ENCODE assay signal across 9 cellular contexts in genomic region chr10:87861034-87861433, GRCh38. TPM values are rescaled to one million over a fixed set of nuclear protein-coding genes. Genes with fewer than 3 reads are reported as not detected.
A peak's percentile ranks its signal among the peaks of the same experiment; 100 is the strongest.
DNase-seq lines count a peak whose midpoint lies in the region; ATAC-seq and TF ChIP-seq lines count a peak whose summit lies in the region.
"Had no signal": no experiment of that assay in that cellular context is flagged by ENCODE, and none has a peak within 500 bp of the region (broad histone marks: within the 10 kb centered on the region; RNA-seq: fewer than 3 reads in every experiment).

No MANE protein-coding gene starts in this region.

- peaks cover 28% of the 10 kb centered on the region for H3K4me1 Mint-ChIP-seq in activated naive CD4-positive, alpha-beta T cell treated with anti-CD3 and anti-CD28 coated beads, Interleukin-2, amount 50 U/mL, for 24 hours
- peaks cover 22% of the 10 kb centered on the region for H3K4me1 Mint-ChIP-seq in activated naive CD8-positive, alpha-beta T cell treated with anti-CD3 and anti-CD28 coated beads for 36 hours

- H3K27ac ChIP-seq in right lobe of liver (peak overlapping the region; percentile 93 to 98 (median 97)), upper lobe of left lung (peak overlapping the region; percentile 97 to 100 (median 98))

- TF ChIP-seq CTCF in right lobe of liver (IDR thresholded peaks at IDR 0.05) (no peak), upper lobe of left lung (IDR thresholded peaks at IDR 0.05) (no peak)

- H3K4me3 Mint-ChIP-seq in activated naive CD4-positive, alpha-beta T cell treated with anti-CD3 and anti-CD28 coated beads, Interleukin-2, amount 50 U/mL, for 24 hours = peak overlapping the region; percentile 97
- H3K4me3 Mint-ChIP-seq in activated naive CD8-positive, alpha-beta T cell treated with anti-CD3 and anti-CD28 coated beads for 36 hours = peak overlapping the region; percentile 88

- ATAC-seq in right lobe of liver = no peak
- ATAC-seq in upper lobe of left lung (ENCODE audit: low FRiP score in 2 of 2) = no peak
- ATAC-seq in GM21576 (IDR thresholded peaks at IDR 0.05; ENCODE audit: unreplicated experiment) = no peak

- peak overlapping the region in 2 of 3 donors; percentile 69 to 70 for H3K4me3 ChIP-seq in right lobe of liver
- peak overlapping the region in 3 of 4 donors; percentile 68 to 85 (median 76) for H3K4me3 ChIP-seq in upper lobe of left lung

- peaks cover 0 to 11% (median 5%) of the 10 kb centered on the region in 4 donors for H3K4me1 ChIP-seq in right lobe of liver
- H3K4me1 ChIP-seq in upper lobe of left lung = peaks cover 0 to 13% (median 9%) of the 10 kb centered on the region in 4 donors
- H3K4me1 ChIP-seq: foreskin keratinocyte had no signal

- H3K27me3 Mint-ChIP-seq in activated naive CD4-positive, alpha-beta T cell treated with anti-CD3 and anti-CD28 coated beads, Interleukin-2, amount 50 U/mL, for 24 hours = no peaks in the 10 kb centered on the region
- H3K27me3 Mint-ChIP-seq in activated naive CD8-positive, alpha-beta T cell treated with anti-CD3 and anti-CD28 coated beads for 36 hours = no peaks in the 10 kb centered on the region

- H3K36me3 ChIP-seq in right lobe of liver (no peaks in the 10 kb centered on the region), upper lobe of left lung (no peaks in the 10 kb centered on the region)

- H3K9me3 ChIP-seq in right lobe of liver = no peaks in the 10 kb centered on the region
- no peaks in the 10 kb centered on the region for H3K9me3 ChIP-seq in upper lobe of left lung

- intact Hi-C loops in right lobe of liver (cut with DNase I) (loop anchor here in 1 of 2 donors (10.0 kb wide), 1 partner anchor 254 kb away; no protein-coding TSS in a partner anchor), head of caudate nucleus (cut with DNase I) (loop anchor here (5.0 kb wide), 1 partner anchor 526 kb away; no protein-coding TSS in a partner anchor)

- H3K27me3 ChIP-seq in right lobe of liver (no peaks in the 10 kb centered on the region), upper lobe of left lung (no peaks in the 10 kb centered on the region)
- H3K27me3 ChIP-seq: foreskin keratinocyte had no signal

- TF ChIP-seq EP300 in upper lobe of left lung (IDR thresholded peaks at IDR 0.05) = no peak

- H3K36me3 Mint-ChIP-seq in activated naive CD4-positive, alpha-beta T cell treated with anti-CD3 and anti-CD28 coated beads, Interleukin-2, amount 50 U/mL, for 24 hours = peaks cover 1% of the 10 kb centered on the region
- H3K36me3 Mint-ChIP-seq in activated naive CD8-positive, alpha-beta T cell treated with anti-CD3 and anti-CD28 coated beads for 36 hours = peaks cover 16% of the 10 kb centered on the region

- peak overlapping the region; percentile 96 for H3K27ac Mint-ChIP-seq in activated naive CD4-positive, alpha-beta T cell treated with anti-CD3 and anti-CD28 coated beads, Interleukin-2, amount 50 U/mL, for 24 hours
- peak overlapping the region; percentile 92 for H3K27ac Mint-ChIP-seq in activated naive CD8-positive, alpha-beta T cell treated with anti-CD3 and anti-CD28 coated beads for 36 hours

- H3K9me3 Mint-ChIP-seq in activated naive CD4-positive, alpha-beta T cell treated with anti-CD3 and anti-CD28 coated beads, Interleukin-2, amount 50 U/mL, for 24 hours = no peaks in the 10 kb centered on the region
- H3K9me3 Mint-ChIP-seq in activated naive CD8-positive, alpha-beta T cell treated with anti-CD3 and anti-CD28 coated beads for 36 hours = no peaks in the 10 kb centered on the region

- 22% methylated on average over 4 of the region's 4 CpGs for WGBS in right lobe of liver (ENCODE audit: insufficient coverage, low coverage, low lambda C conversion rate, missing lambda C conversion rate)
- WGBS in upper lobe of left lung, 2 donors = 32 to 33% methylated on average over 4 of the region's 4 CpGs

- DNase-seq in activated naive CD4-positive, alpha-beta T cell treated with Interleukin-2 at 50 U/mL for 16 hours = no peak
- no peak for DNase-seq in activated naive CD8-positive, alpha-beta T cell treated with anti-CD3 and anti-CD28 coated beads for 36 hours
- DNase-seq in right lobe of liver (no peak), upper lobe of left lung (no peak), head of caudate nucleus (no peak), Ammon's horn (ENCODE audit: low spot score) (no peak)

- TF ChIP-seq POLR2A in right lobe of liver (IDR thresholded peaks at IDR 0.05) (no peak), upper lobe of left lung (IDR thresholded peaks at IDR 0.05) (no peak)

RNA-seq across cellular contexts. Expression of gene KLLN, which starts 2.3 kb away (rescaled TPM):
- under 1 TPM; 0.58 to 0.64 TPM for total RNA-seq in activated naive CD8-positive, alpha-beta T cell treated with anti-CD3 and anti-CD28 coated beads for 36 hours
- total RNA-seq in right lobe of liver = under 1 TPM in 5 of 6 experiments, not detected in 1; 0.24 to 0.53 (median 0.34) TPM
- under 1 TPM in 4 of 6 donors, not detected in 2; 0.20 to 0.54 (median 0.44) TPM for total RNA-seq in upper lobe of left lung

RNA-seq across cellular contexts. Expression of gene PTEN, which starts 2.4 kb away (rescaled TPM):
- total RNA-seq in activated naive CD8-positive, alpha-beta T cell treated with anti-CD3 and anti-CD28 coated beads for 36 hours = 10 to 100 TPM; 44.5 to 50.8 TPM
- total RNA-seq in right lobe of liver (10 to 100 TPM; 37.5 to 73.7 (median 50.4) TPM), upper lobe of left lung (100 to 1,000 TPM in 3 of 6 donors, 10 to 100 TPM in 3; 63.3 to 177 (median 99.0) TPM)

RNA-seq across cellular contexts. Expression of gene ATAD1, which starts 43.0 kb away (rescaled TPM):
- 10 to 100 TPM; 49.2 to 49.6 TPM for total RNA-seq in activated naive CD8-positive, alpha-beta T cell treated with anti-CD3 and anti-CD28 coated beads for 36 hours
- total RNA-seq in right lobe of liver (10 to 100 TPM; 17.4 to 24.2 (median 22.3) TPM), upper lobe of left lung (10 to 100 TPM in 5 of 6 donors, 1 to 10 TPM in 1; 6.3 to 66.9 (median 36.2) TPM)
